In the genomic region with DNA sequence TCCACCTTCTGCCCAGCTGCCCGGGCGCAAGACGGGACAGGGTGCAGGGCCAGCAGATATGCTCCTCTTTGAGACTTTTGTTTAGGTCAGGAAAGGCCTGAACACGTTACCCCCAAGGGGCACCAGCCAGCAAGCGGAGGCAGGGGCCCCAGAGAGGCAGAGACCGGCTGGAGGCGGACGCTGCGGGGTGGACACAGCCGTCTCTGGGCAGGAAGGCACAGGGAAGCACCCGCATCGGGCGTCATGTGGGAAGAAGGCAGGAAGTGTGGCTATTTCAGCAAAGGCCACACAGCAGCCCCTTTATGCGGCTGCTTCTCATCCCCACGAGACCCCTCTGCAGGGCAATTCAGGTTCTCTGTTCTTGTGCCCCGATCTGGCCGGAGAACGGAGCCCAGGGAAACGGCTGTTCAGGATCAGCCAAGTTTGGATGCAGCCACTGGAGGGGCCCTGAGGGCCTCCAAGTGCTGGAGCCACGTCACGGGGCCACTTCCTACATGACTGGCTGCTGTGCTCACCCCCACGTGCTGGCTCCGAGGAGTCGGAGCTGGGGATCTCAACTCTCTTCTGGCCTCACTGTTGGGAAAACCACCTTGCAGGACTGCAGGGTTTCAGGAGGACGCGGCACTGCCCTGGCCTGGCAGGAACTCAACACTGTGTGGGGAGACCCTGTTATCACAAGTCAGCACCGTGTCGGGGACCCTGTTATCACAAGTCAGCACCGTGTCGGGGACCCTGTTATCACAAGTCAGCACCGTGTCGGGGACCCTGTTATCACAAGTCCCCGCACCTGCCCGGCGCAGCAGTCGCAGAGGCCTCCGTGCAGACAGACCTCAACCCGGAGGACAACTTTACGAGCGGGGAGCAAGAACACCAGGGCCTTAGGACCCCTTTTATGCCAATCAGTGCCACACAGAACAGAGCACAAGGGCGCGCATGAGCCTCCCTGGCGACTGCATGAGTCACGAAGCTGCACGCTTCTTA, we compare ENCODE assay signal across 1 cellular context.
TF ChIP-seq lines count a peak whose summit lies in the region.

No MANE protein-coding gene starts in this region.

TF ChIP-seq in K562, 482 proteins besides CTCF, POLR2A, EP300 and RAD21 (continued from another document and continues in another):
- TF ChIP-seq, protein P1, sequence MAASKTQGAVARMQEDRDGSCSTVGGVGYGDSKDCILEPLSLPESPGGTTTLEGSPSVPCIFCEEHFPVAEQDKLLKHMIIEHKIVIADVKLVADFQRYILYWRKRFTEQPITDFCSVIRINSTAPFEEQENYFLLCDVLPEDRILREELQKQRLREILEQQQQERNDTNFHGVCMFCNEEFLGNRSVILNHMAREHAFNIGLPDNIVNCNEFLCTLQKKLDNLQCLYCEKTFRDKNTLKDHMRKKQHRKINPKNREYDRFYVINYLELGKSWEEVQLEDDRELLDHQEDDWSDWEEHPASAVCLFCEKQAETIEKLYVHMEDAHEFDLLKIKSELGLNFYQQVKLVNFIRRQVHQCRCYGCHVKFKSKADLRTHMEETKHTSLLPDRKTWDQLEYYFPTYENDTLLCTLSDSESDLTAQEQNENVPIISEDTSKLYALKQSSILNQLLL (CRISPR knock-in tag; IDR thresholded peaks at IDR 0.05; ENCODE audit: borderline replicate concordance), result no peak
- TF ChIP-seq HDAC3 (IDR thresholded peaks at IDR 0.05; ENCODE audit: borderline replicate concordance, partially characterized antibody) (no peak), STAG1 (CRISPR knock-in tag; IDR thresholded peaks at IDR 0.05; ENCODE audit: borderline replicate concordance) (no peak), ZNF778 (CRISPR knock-in tag; IDR thresholded peaks at IDR 0.05) (no peak), MTF1 (CRISPR knock-in tag; IDR thresholded peaks at IDR 0.05; ENCODE audit: borderline replicate concordance) (no peak), ZKSCAN3 (CRISPR knock-in tag; IDR thresholded peaks at IDR 0.05) (no peak), LARP7 (IDR thresholded peaks at IDR 0.05) (no peak), TEAD4 (IDR thresholded peaks at IDR 0.05; ENCODE audit: low read length) (peak; percentile 95), TEAD4 (CRISPR knock-in tag; IDR thresholded peaks at IDR 0.05; ENCODE audit: borderline replicate concordance) (no peak), HNRNPUL1 (IDR thresholded peaks at IDR 0.05; ENCODE audit: low read length) (no peak), CXXC5 (CRISPR knock-in tag; IDR thresholded peaks at IDR 0.05) (peak; percentile 99), TBL1XR1 (IDR thresholded peaks at IDR 0.05; ENCODE audit: low read length in 2 of 2) (peak; percentile 71 to 77; a peak in 3 of 4 replicates), CREB1 (IDR thresholded peaks at IDR 0.05) (no peak), CREB1 (CRISPR knock-in tag; IDR thresholded peaks at IDR 0.05) (peak; percentile 65; the same call in 1 of the 2 replicates), JUNB (CRISPR knock-in tag; conservative IDR thresholded peaks at IDR 0.05) (no peak), ZBTB2 (IDR thresholded peaks at IDR 0.05) (peak; percentile 61; the same call in 1 of the 2 replicates), KDM5B (IDR thresholded peaks at IDR 0.05; ENCODE audit: insufficient replicate concordance, low read depth, low read length) (peak; percentile 28), ELF4 (CRISPR knock-in tag; IDR thresholded peaks at IDR 0.05) (peak; percentile 95), TEAD1 (CRISPR knock-in tag; IDR thresholded peaks at IDR 0.05) (peak in 1 of 2 experiments; percentile 74; a peak in 1 of 4 replicates), RUNX1 (IDR thresholded peaks at IDR 0.05; ENCODE audit: low read depth) (peak; percentile 59; the same call in 1 of the 2 replicates), TAL1 (IDR thresholded peaks at IDR 0.05) (peak; percentile 99), ETS2 (tag; IDR thresholded peaks at IDR 0.05; ENCODE audit: borderline replicate concordance, poor library complexity, severe bottlenecking) (no peak), SOX6 (IDR thresholded peaks at IDR 0.05) (peak; percentile 96), HIVEP1 (CRISPR knock-in tag; IDR thresholded peaks at IDR 0.05) (no peak), ZNF507 (tag; conservative IDR thresholded peaks at IDR 0.05) (no peak), MITF (IDR thresholded peaks at IDR 0.05) (no peak), NCOA1 (IDR thresholded peaks at IDR 0.05; ENCODE audit: low read depth) (peak; percentile 57; the same call in 1 of the 2 replicates), ZNF644 (tag; IDR thresholded peaks at IDR 0.05; ENCODE audit: low read depth) (peak; percentile 92), CREBBP (IDR thresholded peaks at IDR 0.05; ENCODE audit: low read depth, low read length) (no peak), NR4A1 (CRISPR knock-in tag; IDR thresholded peaks at IDR 0.05) (no peak), NR4A1 (tag; IDR thresholded peaks at IDR 0.05) (peak; percentile 96), PHF21A (IDR thresholded peaks at IDR 0.05; ENCODE audit: borderline replicate concordance, low read depth) (no peak), ZNF280B (CRISPR knock-in tag; IDR thresholded peaks at IDR 0.05) (no peak), HDAC1 (IDR thresholded peaks at IDR 0.05) (peak in 1 of 2 experiments; percentile 66; a peak in 1 of 4 replicates), ATF6 (CRISPR knock-in tag; IDR thresholded peaks at IDR 0.05) (0 out of 2 replicates have a peak, but pooled peaks have one; percentile 76), RBM14 (IDR thresholded peaks at IDR 0.05; ENCODE audit: borderline replicate concordance, insufficient read depth, low read depth, low read length) (no peak), HOMEZ (CRISPR knock-in tag; IDR thresholded peaks at IDR 0.05) (no peak), ARNT (IDR thresholded peaks at IDR 0.05) (peak in 1 of 2 experiments; percentile 66; a peak in 1 of 4 replicates)
- TF ChIP-seq, protein P2, sequence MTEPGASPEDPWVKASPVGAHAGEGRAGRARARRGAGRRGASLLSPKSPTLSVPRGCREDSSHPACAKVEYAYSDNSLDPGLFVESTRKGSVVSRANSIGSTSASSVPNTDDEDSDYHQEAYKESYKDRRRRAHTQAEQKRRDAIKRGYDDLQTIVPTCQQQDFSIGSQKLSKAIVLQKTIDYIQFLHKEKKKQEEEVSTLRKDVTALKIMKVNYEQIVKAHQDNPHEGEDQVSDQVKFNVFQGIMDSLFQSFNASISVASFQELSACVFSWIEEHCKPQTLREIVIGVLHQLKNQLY (CRISPR knock-in tag; conservative IDR thresholded peaks at IDR 0.05), result no peak
- TF ChIP-seq, protein P3, sequence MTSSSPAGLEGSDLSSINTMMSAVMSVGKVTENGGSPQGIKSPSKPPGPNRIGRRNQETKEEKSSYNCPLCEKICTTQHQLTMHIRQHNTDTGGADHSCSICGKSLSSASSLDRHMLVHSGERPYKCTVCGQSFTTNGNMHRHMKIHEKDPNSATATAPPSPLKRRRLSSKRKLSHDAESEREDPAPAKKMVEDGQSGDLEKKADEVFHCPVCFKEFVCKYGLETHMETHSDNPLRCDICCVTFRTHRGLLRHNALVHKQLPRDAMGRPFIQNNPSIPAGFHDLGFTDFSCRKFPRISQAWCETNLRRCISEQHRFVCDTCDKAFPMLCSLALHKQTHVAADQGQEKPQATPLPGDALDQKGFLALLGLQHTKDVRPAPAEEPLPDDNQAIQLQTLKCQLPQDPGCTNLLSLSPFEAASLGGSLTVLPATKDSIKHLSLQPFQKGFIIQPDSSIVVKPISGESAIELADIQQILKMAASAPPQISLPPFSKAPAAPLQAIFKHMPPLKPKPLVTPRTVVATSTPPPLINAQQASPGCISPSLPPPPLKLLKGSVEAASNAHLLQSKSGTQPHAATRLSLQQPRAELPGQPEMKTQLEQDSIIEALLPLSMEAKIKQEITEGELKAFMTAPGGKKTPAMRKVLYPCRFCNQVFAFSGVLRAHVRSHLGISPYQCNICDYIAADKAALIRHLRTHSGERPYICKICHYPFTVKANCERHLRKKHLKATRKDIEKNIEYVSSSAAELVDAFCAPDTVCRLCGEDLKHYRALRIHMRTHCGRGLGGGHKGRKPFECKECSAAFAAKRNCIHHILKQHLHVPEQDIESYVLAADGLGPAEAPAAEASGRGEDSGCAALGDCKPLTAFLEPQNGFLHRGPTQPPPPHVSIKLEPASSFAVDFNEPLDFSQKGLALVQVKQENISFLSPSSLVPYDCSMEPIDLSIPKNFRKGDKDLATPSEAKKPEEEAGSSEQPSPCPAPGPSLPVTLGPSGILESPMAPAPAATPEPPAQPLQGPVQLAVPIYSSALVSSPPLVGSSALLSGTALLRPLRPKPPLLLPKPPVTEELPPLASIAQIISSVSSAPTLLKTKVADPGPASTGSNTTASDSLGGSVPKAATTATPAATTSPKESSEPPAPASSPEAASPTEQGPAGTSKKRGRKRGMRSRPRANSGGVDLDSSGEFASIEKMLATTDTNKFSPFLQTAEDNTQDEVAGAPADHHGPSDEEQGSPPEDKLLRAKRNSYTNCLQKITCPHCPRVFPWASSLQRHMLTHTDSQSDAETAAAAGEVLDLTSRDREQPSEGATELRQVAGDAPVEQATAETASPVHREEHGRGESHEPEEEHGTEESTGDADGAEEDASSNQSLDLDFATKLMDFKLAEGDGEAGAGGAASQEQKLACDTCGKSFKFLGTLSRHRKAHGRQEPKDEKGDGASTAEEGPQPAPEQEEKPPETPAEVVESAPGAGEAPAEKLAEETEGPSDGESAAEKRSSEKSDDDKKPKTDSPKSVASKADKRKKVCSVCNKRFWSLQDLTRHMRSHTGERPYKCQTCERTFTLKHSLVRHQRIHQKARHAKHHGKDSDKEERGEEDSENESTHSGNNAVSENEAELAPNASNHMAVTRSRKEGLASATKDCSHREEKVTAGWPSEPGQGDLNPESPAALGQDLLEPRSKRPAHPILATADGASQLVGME (CRISPR knock-in tag; IDR thresholded peaks at IDR 0.05), result no peak
- TF ChIP-seq, protein P4, sequence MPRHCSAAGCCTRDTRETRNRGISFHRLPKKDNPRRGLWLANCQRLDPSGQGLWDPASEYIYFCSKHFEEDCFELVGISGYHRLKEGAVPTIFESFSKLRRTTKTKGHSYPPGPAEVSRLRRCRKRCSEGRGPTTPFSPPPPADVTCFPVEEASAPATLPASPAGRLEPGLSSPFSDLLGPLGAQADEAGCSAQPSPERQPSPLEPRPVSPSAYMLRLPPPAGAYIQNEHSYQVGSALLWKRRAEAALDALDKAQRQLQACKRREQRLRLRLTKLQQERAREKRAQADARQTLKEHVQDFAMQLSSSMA (CRISPR knock-in tag; IDR thresholded peaks at IDR 0.05), result no peak
